35 cellular contexts compared by ENCODE assay signal in genomic region chr20:16758459-16759160, GRCh38. TPM values are rescaled to one million over a fixed set of nuclear protein-coding genes. Genes with fewer than 3 reads are reported as not detected.
DNase-seq lines count a peak whose midpoint lies in the region; ATAC-seq and TF ChIP-seq lines count a peak whose summit lies in the region.
"Had no signal": no experiment of that assay in that cellular context is flagged by ENCODE, and none has a peak within 500 bp of the region (broad histone marks: within the 10 kb centered on the region; RNA-seq: fewer than 3 reads in every experiment).

No MANE protein-coding gene starts in this region.

- H2AFZ ChIP-seq in GM23338 (peak overlapping the region; percentile 12; the same call in 1 of the 2 replicates), PC-3 (ENCODE audit: low read length) (peak overlapping the region; percentile 2; the same call in 1 of the 2 replicates), parathyroid adenoma (peak overlapping the region; percentile 7)

- H3K4me3 ChIP-seq in GM23338: no peak overlapping the region
- no peak overlapping the region for H3K4me3 ChIP-seq in PC-3 (ENCODE audit: low read length)
- H3K4me3 ChIP-seq in parathyroid adenoma (ENCODE audit: low read depth, low read length): no peak overlapping the region
- H3K4me3 ChIP-seq: HAP-1, heart left ventricle, prostate gland, transverse colon had no signal

- H4K20me1 ChIP-seq in GM23338 (replicated peaks; ENCODE audit: insufficient read depth): no peaks in the 10 kb centered on the region
- no peaks in the 10 kb centered on the region for H4K20me1 ChIP-seq in PC-3 (ENCODE audit: low read length)

- intact Hi-C loops in PC-3 (cut with micrococcal nuclease): no loop called here

- H3K4me1 Mint-ChIP-seq in GM23338: peaks cover 14% of the 10 kb centered on the region
- H3K4me1 Mint-ChIP-seq in stimulated activated naive B cell treated with anti-CD40 and anti-IgM and Interleukin-4, amounts not matched to agents 10 μg/mL and 1 μg/mL and 100 μg/mL, for 72 hours: no peaks in the 10 kb centered on the region
- no peaks in the 10 kb centered on the region for H3K4me1 Mint-ChIP-seq in activated T-cell treated with anti-CD3 and anti-CD28 coated beads, Interleukin-2, amount 50 U/mL, for 4 hours (ENCODE audit: low read depth)
- H3K4me1 Mint-ChIP-seq: central memory CD8-positive, alpha-beta T cell had no signal

- TF ChIP-seq CTCF in GM23338 (conservative IDR thresholded peaks at IDR 0.05; ENCODE audit: low read depth in 2 of 2) (no peak), PC-3 (conservative IDR thresholded peaks at IDR 0.05; ENCODE audit: low read depth, low read length) (no peak), parathyroid adenoma (IDR thresholded peaks at IDR 0.05) (no peak)

- no peak overlapping the region for H3K27ac ChIP-seq in GM23338 (ENCODE audit: low read depth)
- H3K27ac ChIP-seq in PC-3 (ENCODE audit: low read length): no peak overlapping the region
- no peak overlapping the region for H3K27ac ChIP-seq in parathyroid adenoma
- H3K27ac ChIP-seq: heart left ventricle, neutrophil, prostate gland, transverse colon had no signal

- peaks cover 8% of the 10 kb centered on the region for H3K36me3 Mint-ChIP-seq in GM23338 (ENCODE audit: low read depth)
- H3K36me3 Mint-ChIP-seq in stimulated activated naive B cell treated with anti-CD40 and anti-IgM and Interleukin-4, amounts not matched to agents 10 μg/mL and 1 μg/mL and 100 μg/mL, for 72 hours: peaks cover 0 to 6% of the 10 kb centered on the region in 2 donors
- H3K36me3 Mint-ChIP-seq in activated T-cell treated with anti-CD3 and anti-CD28 coated beads, Interleukin-2, amount 50 U/mL, for 4 hours (ENCODE audit: insufficient read depth): no peaks in the 10 kb centered on the region
- H3K36me3 Mint-ChIP-seq: IgD-negative memory B cell had no signal

- peaks cover 3% of the 10 kb centered on the region for H3K27me3 Mint-ChIP-seq in GM23338 (ENCODE audit: insufficient read depth, low read depth, poor library complexity)
- H3K27me3 Mint-ChIP-seq in stimulated activated naive B cell treated with anti-CD40 and anti-IgM and Interleukin-4, amounts not matched to agents 10 μg/mL and 1 μg/mL and 100 μg/mL, for 72 hours: peaks cover 20 to 60% of the 10 kb centered on the region in 2 donors
- no peaks in the 10 kb centered on the region for H3K27me3 Mint-ChIP-seq in activated T-cell treated with anti-CD3 and anti-CD28 coated beads, Interleukin-2, amount 50 U/mL, for 4 hours (ENCODE audit: low read depth)
- H3K27me3 Mint-ChIP-seq: dendritic cell treated with granulocyte-macrophage colony-stimulating factor and Interleukin-4, amounts not matched to agents 40 ng/mL and 50 ng/mL, for 4 days had no signal

- H3K27ac Mint-ChIP-seq in GM23338: no peak overlapping the region
- H3K27ac Mint-ChIP-seq in stimulated activated naive B cell treated with anti-CD40 and anti-IgM and Interleukin-4, amounts not matched to agents 10 μg/mL and 1 μg/mL and 100 μg/mL, for 72 hours: no peak overlapping the region
- H3K27ac Mint-ChIP-seq: activated naive CD4-positive, alpha-beta T cell treated with anti-CD3 and anti-CD28 coated beads for 36 hours; activated T-helper 1 cell treated with anti-CD3 and anti-CD28 coated beads, Interleukin-12 subunit alpha, Interleukin-12 subunit beta, Interleukin-2, Interleukin-4 antibody, amounts not matched to agents 30 ng/mL and 10 ng/mL and 1 ng/mL, durations not matched to agents 14 hours and 24 hours and 36 hours; dendritic cell treated with granulocyte-macrophage colony-stimulating factor and Interleukin-4, amounts not matched to agents 40 ng/mL and 50 ng/mL, for 4 days; IgD-negative memory B cell; naive B cell; T-helper 1 cell treated with Interleukin-12 subunit alpha and Interleukin-12 subunit beta and Interleukin-4 antibody, amounts not matched to agents 30 μg/mL and 1 μg/mL, for 36 hours had no signal

- H3K36me3 ChIP-seq in GM23338 (ENCODE audit: insufficient read depth): no peaks in the 10 kb centered on the region
- no peaks in the 10 kb centered on the region for H3K36me3 ChIP-seq in PC-3 (ENCODE audit: low read depth, low read length)
- H3K36me3 ChIP-seq in parathyroid adenoma (ENCODE audit: control insufficient read depth, insufficient read depth, low read length): no peaks in the 10 kb centered on the region
- H3K36me3 ChIP-seq: HAP-1, heart left ventricle, neutrophil, prostate gland, transverse colon had no signal

- no peak for DNase-seq in GM23338 (ENCODE audit: low spot score)
- DNase-seq in PC-3: no peak
- no peak for DNase-seq in stimulated activated naive B cell treated with anti-CD40 and anti-IgM and Interleukin-4, amounts not matched to agents 10 μg/mL and 1 μg/mL and 100 μg/mL, for 72 hours
- DNase-seq in NCI-H187 (lab: John Stamatoyannopoulos, UW): no peak
- no peak for DNase-seq in activated T-cell treated with anti-CD3 and anti-CD28 coated beads, Interleukin-2, amount 50 U/mL, for 4 hours
- no peak for DNase-seq in COR-L47 (lab: John Stamatoyannopoulos, UW)
- DNase-seq: activated CD4-positive, alpha-beta T cell treated with anti-CD3 and anti-CD28 coated beads, Interleukin-2, amount 50 U/mL, for 48 hours; activated naive CD4-positive, alpha-beta T cell treated with anti-CD3 and anti-CD28 coated beads for 36 hours; C1 segment of cervical spinal cord; erythroblast; heart left ventricle; kidney; naive B cell; NCI-H146; NCI-H2171; NCI-H510A; stimulated activated CD4-positive, alpha-beta T cell treated with anti-CD3 and anti-CD28 coated beads, Interleukin-4, amount 100 ng/mL, for 1 hour; transverse colon had no signal

- H3K9me2 ChIP-seq in GM23338 (ENCODE audit: insufficient read depth): no peaks in the 10 kb centered on the region
- H3K9me2 ChIP-seq in PC-3 (replicated peaks; ENCODE audit: low read length): no peaks in the 10 kb centered on the region

- no peak overlapping the region for H3K4me2 ChIP-seq in GM23338
- H3K4me2 ChIP-seq in PC-3 (ENCODE audit: low read length): no peak overlapping the region
- H3K4me2 ChIP-seq in parathyroid adenoma (ENCODE audit: low read length): no peak overlapping the region

- H3K9me3 ChIP-seq in PC-3 (ENCODE audit: low read length) (no peaks in the 10 kb centered on the region), parathyroid adenoma (ENCODE audit: control insufficient read depth, low read length) (no peaks in the 10 kb centered on the region)
- H3K9me3 ChIP-seq: HAP-1, heart left ventricle, neutrophil, prostate gland, transverse colon had no signal

- H3K4me1 ChIP-seq in GM23338 (ENCODE audit: insufficient read depth) (peaks cover 7% of the 10 kb centered on the region), PC-3 (ENCODE audit: insufficient read depth, low read length) (peaks cover 14% of the 10 kb centered on the region), parathyroid adenoma (peaks cover 9% of the 10 kb centered on the region)
- H3K4me1 ChIP-seq: HAP-1 had no signal

- POLR2A ChIA-PET in PC-3 (lab: Charles Lee; ENCODE audit: unreplicated experiment): no interaction called here

- no peaks in the 10 kb centered on the region for H3K79me2 ChIP-seq in GM23338 (replicated peaks; ENCODE audit: insufficient read depth)
- no peaks in the 10 kb centered on the region for H3K79me2 ChIP-seq in PC-3 (ENCODE audit: low read length)
- H3K79me2 ChIP-seq in parathyroid adenoma: no peaks in the 10 kb centered on the region

- peaks cover 22% of the 10 kb centered on the region for H3K9me3 Mint-ChIP-seq in GM23338
- H3K9me3 Mint-ChIP-seq in stimulated activated naive B cell treated with anti-CD40 and anti-IgM and Interleukin-4, amounts not matched to agents 10 μg/mL and 1 μg/mL and 100 μg/mL, for 72 hours: peaks cover 9 to 15% of the 10 kb centered on the region in 2 donors
- no peaks in the 10 kb centered on the region for H3K9me3 Mint-ChIP-seq in activated T-cell treated with anti-CD3 and anti-CD28 coated beads, Interleukin-2, amount 50 U/mL, for 4 hours
- H3K9me3 Mint-ChIP-seq: activated T-helper 1 cell treated with anti-CD3 and anti-CD28 coated beads, Interleukin-12 subunit alpha, Interleukin-12 subunit beta, Interleukin-2, Interleukin-4 antibody, amounts not matched to agents 30 ng/mL and 10 ng/mL and 1 ng/mL, durations not matched to agents 14 hours and 24 hours and 36 hours; central memory CD8-positive, alpha-beta T cell; dendritic cell treated with granulocyte-macrophage colony-stimulating factor and Interleukin-4, amounts not matched to agents 40 ng/mL and 50 ng/mL, for 4 days had no signal

- H3K27me3 ChIP-seq in GM23338 (ENCODE audit: insufficient read depth): no peaks in the 10 kb centered on the region
- H3K27me3 ChIP-seq in PC-3 (ENCODE audit: low read length): no peaks in the 10 kb centered on the region
- no peaks in the 10 kb centered on the region for H3K27me3 ChIP-seq in parathyroid adenoma (ENCODE audit: control insufficient read depth, insufficient read depth, low read length)
- H3K27me3 ChIP-seq: transverse colon had no signal

- H3K9ac ChIP-seq in PC-3 (ENCODE audit: low read length) (no peak overlapping the region), parathyroid adenoma (no peak overlapping the region)

- BruUV-seq in PC-3 (replicated peaks; lab: Mats Ljungman, UMichigan): no TSS peak

- no peak overlapping the region for H3K4me3 Mint-ChIP-seq in GM23338
- no peak overlapping the region for H3K4me3 Mint-ChIP-seq in stimulated activated naive B cell treated with anti-CD40 and anti-IgM and Interleukin-4, amounts not matched to agents 10 μg/mL and 1 μg/mL and 100 μg/mL, for 72 hours
- H3K4me3 Mint-ChIP-seq in activated T-cell treated with anti-CD3 and anti-CD28 coated beads, Interleukin-2, amount 50 U/mL, for 4 hours: no peak overlapping the region
- H3K4me3 Mint-ChIP-seq: activated naive CD4-positive, alpha-beta T cell treated with anti-CD3 and anti-CD28 coated beads for 36 hours; activated T-helper 1 cell treated with anti-CD3 and anti-CD28 coated beads, Interleukin-12 subunit alpha, Interleukin-12 subunit beta, Interleukin-2, Interleukin-4 antibody, amounts not matched to agents 30 ng/mL and 10 ng/mL and 1 ng/mL, durations not matched to agents 14 hours and 24 hours and 36 hours; central memory CD8-positive, alpha-beta T cell; dendritic cell treated with granulocyte-macrophage colony-stimulating factor and Interleukin-4, amounts not matched to agents 40 ng/mL and 50 ng/mL, for 4 days; IgD-negative memory B cell; naive B cell; T-helper 1 cell treated with Interleukin-12 subunit alpha and Interleukin-12 subunit beta and Interleukin-4 antibody, amounts not matched to agents 30 μg/mL and 1 μg/mL, for 36 hours had no signal

- CTCF ChIA-PET in PC-3 (lab: Charles Lee): no interaction called here

- H3F3A ChIP-seq in GM23338 (replicated peaks; ENCODE audit: low read depth): no peaks in the 10 kb centered on the region
- no peaks in the 10 kb centered on the region for H3F3A ChIP-seq in PC-3 (ENCODE audit: low read length, unreplicated experiment)

- ATAC-seq in GM18511 (IDR thresholded peaks at IDR 0.05; ENCODE audit: unreplicated experiment): peak; percentile 55
- no peak for ATAC-seq in GM23338
- ATAC-seq in PC-3: no peak
- ATAC-seq in stimulated activated naive B cell treated with anti-CD40 and anti-IgM and Interleukin-4, amounts not matched to agents 10 μg/mL and 1 μg/mL and 100 μg/mL, for 72 hours (replicated peaks): no peak
- no peak for ATAC-seq in activated T-cell treated with anti-CD3 and anti-CD28 coated beads, Interleukin-2, amount 50 U/mL, for 4 hours
- ATAC-seq: activated CD4-positive, CD25-positive, alpha-beta regulatory T cell treated with anti-CD3 and anti-CD28 coated beads, Interleukin-2, amount 50 U/mL, for 24 hours; heart left ventricle; SK-N-SH treated with all-trans-retinoic acid at 6 μM for 48 hours had no signal

RNA-seq across cellular contexts. Expression of gene OTOR, which starts 10.5 kb away (rescaled TPM):
- total RNA-seq in GM23338 (2014; rRNA removed; shearing (Covaris generic)): not detected in 2 replicates
- polyA plus RNA-seq in GM23338 (2016; fragmentation: Nextera tagmentation; extraction: Ambion mirVana): not detected in 2 replicates
- total RNA-seq in PC-3 (2014; rRNA removed): not detected in 2 replicates
- not detected for total RNA-seq in activated T-cell treated with anti-CD3 and anti-CD28 coated beads, Interleukin-2, amount 50 U/mL, for 4 hours
- total RNA-seq: activated naive CD4-positive, alpha-beta T cell treated with anti-CD3 and anti-CD28 coated beads for 36 hours; activated T-helper 1 cell treated with anti-CD3 and anti-CD28 coated beads, Interleukin-12 subunit alpha, Interleukin-12 subunit beta, Interleukin-2, Interleukin-4 antibody, amounts not matched to agents 30 ng/mL and 10 ng/mL and 1 ng/mL, durations not matched to agents 14 hours and 24 hours and 36 hours; fibroblast of villous mesenchyme; heart left ventricle; HT-29; kidney; liver; prostate gland; sciatic nerve; transverse colon had no signal
- polyA plus RNA-seq: adipose tissue, heart left ventricle, IgD-negative memory B cell, liver had no signal

RNA-seq across cellular contexts. Expression of gene SNRPB2, which starts 28.8 kb away (rescaled TPM):
- 91.9 and 94.9 TPM in 2 replicates for total RNA-seq in GM23338 (2014; rRNA removed; shearing (Covaris generic))
- 377 and 387 TPM in 2 replicates for polyA plus RNA-seq in GM23338 (2016; fragmentation: Nextera tagmentation; extraction: Ambion mirVana)
- total RNA-seq in PC-3 (2014; rRNA removed): 76.8 and 89.7 TPM in 2 replicates
- 100 to 1,000 TPM; 147 to 166 (median 158) TPM for total RNA-seq in activated T-cell treated with anti-CD3 and anti-CD28 coated beads, Interleukin-2, amount 50 U/mL, for 4 hours
